15 cellular contexts compared by ENCODE assay signal in the genomic region with DNA sequence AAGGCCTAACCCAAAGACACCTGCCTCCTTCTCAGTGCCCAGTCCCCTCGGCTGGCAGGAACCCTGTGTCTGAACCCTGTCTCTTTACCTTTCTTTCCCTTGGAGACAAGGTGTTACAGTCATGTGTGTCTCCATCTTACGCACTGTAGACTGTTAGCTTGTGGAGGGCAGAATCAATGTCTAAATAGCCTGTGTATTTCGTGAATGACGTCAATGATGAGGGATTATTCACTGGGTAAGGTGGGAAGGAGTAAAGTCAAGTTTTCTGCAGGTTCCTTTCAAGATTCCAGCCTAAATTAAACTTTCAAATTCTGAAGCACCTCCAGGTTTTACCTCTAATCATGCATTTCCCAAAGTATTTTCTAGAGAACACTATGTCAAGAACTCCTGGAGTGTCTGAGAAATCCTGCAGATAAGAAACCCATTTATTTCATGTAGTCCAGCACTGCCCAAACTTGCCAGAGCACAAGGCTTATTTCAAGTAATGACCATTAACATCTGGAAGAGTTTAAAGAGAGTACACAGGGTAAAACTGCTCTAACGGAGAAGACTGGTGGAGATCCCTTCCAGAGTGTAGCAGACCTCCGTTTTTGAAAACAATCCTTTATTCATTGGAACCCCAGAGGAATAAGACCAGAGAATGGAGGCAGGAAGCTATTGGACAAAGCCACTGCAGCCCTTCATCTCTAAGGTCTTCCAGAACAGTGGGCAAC.
DNase-seq lines count a peak whose midpoint lies in the region; ATAC-seq and TF ChIP-seq lines count a peak whose summit lies in the region.
"Had no signal": no experiment of that assay in that cellular context is flagged by ENCODE, and none has a peak within 500 bp of the region (broad histone marks: within the 10 kb centered on the region; RNA-seq: fewer than 3 reads in every experiment).

No MANE protein-coding gene starts in this region.

- no peaks in the 10 kb centered on the region for H3K9me2 ChIP-seq in Karpas-422 (replicated peaks; ENCODE audit: insufficient read depth, low read length)

- H3K27ac ChIP-seq in right atrium auricular region (peak overlapping the region in 1 of 2 donors; percentile 51), heart right ventricle (peak overlapping the region in 7 of 10 donors; percentile 71 to 87 (median 80)), lower lobe of right lung (peak overlapping the region; percentile 40), urinary bladder (ENCODE audit: low read depth) (peak overlapping the region; percentile 40), tibial nerve (peak overlapping the region in 1 of 4 donors; percentile 16), Karpas-422 (ENCODE audit: low read length) (no peak overlapping the region), mesenchymal stem cell (ENCODE audit: low read length, poor library complexity, severe bottlenecking) (no peak overlapping the region)

- H3K4me2 ChIP-seq in Karpas-422 (ENCODE audit: low read depth, low read length, poor library complexity, severe bottlenecking) (no peak overlapping the region), mesenchymal stem cell (ENCODE audit: low read length, poor library complexity, severe bottlenecking) (no peak overlapping the region)

- H4K20me1 ChIP-seq in Karpas-422 (ENCODE audit: insufficient read depth, low read depth, low read length), result no peaks in the 10 kb centered on the region

- no peak overlapping the region for H4K8ac ChIP-seq in mesenchymal stem cell (ENCODE audit: low read length)

- no peak overlapping the region for H3K4ac ChIP-seq in mesenchymal stem cell (ENCODE audit: low read depth in 1 of 2, low read length in 2 of 2)

- H3K18ac ChIP-seq in mesenchymal stem cell (ENCODE audit: low read depth in 1 of 2, low read length in 2 of 2), result peak overlapping the region in 1 of 2 experiments; percentile 70

- intact Hi-C loops in Right ventricle myocardium inferior (cut with DNase I) (no loop called here), heart right ventricle (cut with DNase I) (loop anchor here in 1 of 10 donors (5.0 kb wide), 1 partner anchor 1097 kb away; no protein-coding TSS in a partner anchor), lower lobe of right lung (cut with DNase I) (no loop called here)

- DNase-seq in Right ventricle myocardium inferior (ENCODE audit: missing footprints), result no peak
- no peak for DNase-seq in right atrium auricular region (ENCODE audit: low spot score)
- DNase-seq in heart right ventricle, result no peak
- DNase-seq in lower lobe of right lung, result no peak
- DNase-seq in tibial nerve (ENCODE audit: low spot score in 2 of 2), result no peak
- no peak for DNase-seq in Karpas-422
- DNase-seq in mesenchymal stem cell, result no peak
- DNase-seq: 8988T, HFFc6, KG1, MV-4-11, NCI-H510A, NCI-H748 treated with DMSO at 0.1 percent for 48 hours, RPMI8226 had no signal

- peak overlapping the region in 1 of 2 experiments; percentile 19 for H2BK12ac ChIP-seq in mesenchymal stem cell (ENCODE audit: low read length in 2 of 2)

- TF ChIP-seq CTCF in right atrium auricular region (IDR thresholded peaks at IDR 0.05) (no peak), heart right ventricle (IDR thresholded peaks at IDR 0.05) (no peak), lower lobe of right lung (IDR thresholded peaks at IDR 0.05) (no peak), tibial nerve (IDR thresholded peaks at IDR 0.05) (no peak)

- H2AK5ac ChIP-seq in mesenchymal stem cell (ENCODE audit: low read length, severe bottlenecking), result no peak overlapping the region

- H3K14ac ChIP-seq in mesenchymal stem cell (ENCODE audit: low read length in 2 of 2), result no peak overlapping the region

- no peak for TF ChIP-seq POLR2A in tibial nerve (IDR thresholded peaks at IDR 0.05)

- TF ChIP-seq EP300 in tibial nerve (IDR thresholded peaks at IDR 0.05), result no peak

- no peak overlapping the region for H3K9ac ChIP-seq in Karpas-422 (ENCODE audit: low read length)
- no peak overlapping the region for H3K9ac ChIP-seq in mesenchymal stem cell (ENCODE audit: low read length)

- no peak overlapping the region for H2BK5ac ChIP-seq in mesenchymal stem cell (ENCODE audit: low read depth, low read length, poor library complexity, severe bottlenecking)

- H2AFZ ChIP-seq in Karpas-422 (ENCODE audit: low read length) (no peak overlapping the region), mesenchymal stem cell (ENCODE audit: low read depth, low read length) (no peak overlapping the region)

- peak; percentile 76 for ATAC-seq in Right ventricle myocardium inferior
- ATAC-seq in heart right ventricle, result peak in 6 of 8 donors; percentile 32 to 64 (median 47)
- ATAC-seq in lower lobe of right lung, result peak; percentile 22 to 56

- no peaks in the 10 kb centered on the region for H3K4me1 ChIP-seq in right atrium auricular region
- peaks cover 0 to 26% (median 3%) of the 10 kb centered on the region in 9 donors for H3K4me1 ChIP-seq in heart right ventricle
- no peaks in the 10 kb centered on the region for H3K4me1 ChIP-seq in lower lobe of right lung
- no peaks in the 10 kb centered on the region for H3K4me1 ChIP-seq in urinary bladder (ENCODE audit: insufficient read depth)
- H3K4me1 ChIP-seq in tibial nerve, result peaks cover 0 to 4% (median 2%) of the 10 kb centered on the region in 4 donors
- no peaks in the 10 kb centered on the region for H3K4me1 ChIP-seq in Karpas-422 (ENCODE audit: low read length)
- no peaks in the 10 kb centered on the region for H3K4me1 ChIP-seq in mesenchymal stem cell (ENCODE audit: control insufficient read depth, insufficient read depth, low read depth, low read length)

- H2BK120ac ChIP-seq in mesenchymal stem cell (ENCODE audit: low read depth, low read length), result no peak overlapping the region

- no peaks in the 10 kb centered on the region for H3K36me3 ChIP-seq in right atrium auricular region
- H3K36me3 ChIP-seq in heart right ventricle, result no peaks in the 10 kb centered on the region
- no peaks in the 10 kb centered on the region for H3K36me3 ChIP-seq in lower lobe of right lung
- no peaks in the 10 kb centered on the region for H3K36me3 ChIP-seq in urinary bladder (ENCODE audit: insufficient read depth)
- no peaks in the 10 kb centered on the region for H3K36me3 ChIP-seq in tibial nerve
- no peaks in the 10 kb centered on the region for H3K36me3 ChIP-seq in Karpas-422 (ENCODE audit: insufficient read depth, low read length)
- no peaks in the 10 kb centered on the region for H3K36me3 ChIP-seq in mesenchymal stem cell (ENCODE audit: control insufficient read depth in 1 of 2, insufficient read depth in 2 of 2, low read depth in 1 of 2, low read length in 2 of 2)

- no peak overlapping the region for H4K91ac ChIP-seq in mesenchymal stem cell (ENCODE audit: low read length)

- H3K23ac ChIP-seq in mesenchymal stem cell (ENCODE audit: low read length in 2 of 2), result no peak overlapping the region

- H3K9me3 ChIP-seq in right atrium auricular region, result no peaks in the 10 kb centered on the region
- no peaks in the 10 kb centered on the region for H3K9me3 ChIP-seq in heart right ventricle
- H3K9me3 ChIP-seq in lower lobe of right lung, result no peaks in the 10 kb centered on the region
- no peaks in the 10 kb centered on the region for H3K9me3 ChIP-seq in tibial nerve
- no peaks in the 10 kb centered on the region for H3K9me3 ChIP-seq in Karpas-422 (ENCODE audit: low read length)
- no peaks in the 10 kb centered on the region for H3K9me3 ChIP-seq in mesenchymal stem cell (ENCODE audit: control insufficient read depth, low read length)

- no peaks in the 10 kb centered on the region for H3K79me1 ChIP-seq in mesenchymal stem cell (replicated peaks; ENCODE audit: low read length, poor library complexity, severe bottlenecking)

- WGBS in heart right ventricle, 2 donors, result 68 to 77% methylated on average over 6 of the region's 6 CpGs
- 68% methylated on average over 6 of the region's 6 CpGs for WGBS in urinary bladder
- 59 to 63% methylated on average over 6 of the region's 6 CpGs for WGBS in tibial nerve, 2 donors
- 79% methylated on average over 6 of the region's 6 CpGs for WGBS in mesenchymal stem cell

- no peak overlapping the region for H3K4me3 ChIP-seq in right atrium auricular region
- H3K4me3 ChIP-seq in heart right ventricle, result no peak overlapping the region
- no peak overlapping the region for H3K4me3 ChIP-seq in lower lobe of right lung
- no peak overlapping the region for H3K4me3 ChIP-seq in urinary bladder (ENCODE audit: low read depth, low read length)
- no peak overlapping the region for H3K4me3 ChIP-seq in tibial nerve
- no peak overlapping the region for H3K4me3 ChIP-seq in Karpas-422 (ENCODE audit: low read length)
- no peak overlapping the region for H3K4me3 ChIP-seq in mesenchymal stem cell (ENCODE audit: insufficient read depth in 1 of 2, low read depth in 1 of 2, low read length in 2 of 2)

- H2BK15ac ChIP-seq in mesenchymal stem cell (ENCODE audit: low read depth, poor library complexity, severe bottlenecking), result no peak overlapping the region

- no peaks in the 10 kb centered on the region for H3K27me3 ChIP-seq in right atrium auricular region
- H3K27me3 ChIP-seq in heart right ventricle, result peaks cover 0 to 20% (median 0%) of the 10 kb centered on the region in 7 donors
- H3K27me3 ChIP-seq in lower lobe of right lung (ENCODE audit: low read depth), result no peaks in the 10 kb centered on the region
- no peaks in the 10 kb centered on the region for H3K27me3 ChIP-seq in tibial nerve
- H3K27me3 ChIP-seq in Karpas-422 (ENCODE audit: low read length), result no peaks in the 10 kb centered on the region
- H3K27me3 ChIP-seq in mesenchymal stem cell (ENCODE audit: control insufficient read depth in 1 of 2, insufficient read depth in 1 of 2, low read length in 2 of 2), result peaks cover 8 to 54% of the 10 kb centered on the region in 2 experiments

- no peaks in the 10 kb centered on the region for H3K79me2 ChIP-seq in Karpas-422 (ENCODE audit: low read length)

Comparison
In these comparisons a context has a peak if more than half of its experiments do, and no peak if none do; other contexts are left out.
1. H3K27ac ChIP-seq: peak in heart right ventricle (7 of 10), lower lobe of right lung (single experiment) and urinary bladder (single experiment); none in Karpas-422 (single experiment) and mesenchymal stem cell (single experiment).
2. Peak in every context shown above with its lines, with median percentiles within 50 percentile points of each other: ATAC-seq.